ENCODE assay signal across 13 cellular contexts in genomic region chr2:113098061-113098460, GRCh38. TPM values are rescaled to one million over a fixed set of nuclear protein-coding genes. Genes with fewer than 3 reads are reported as not detected.
DNase-seq lines count a peak whose midpoint lies in the region; ATAC-seq and TF ChIP-seq lines count a peak whose summit lies in the region.
"Had no signal": no experiment of that assay in that cellular context is flagged by ENCODE, and none has a peak within 500 bp of the region (broad histone marks: within the 10 kb centered on the region; RNA-seq: fewer than 3 reads in every experiment).

No MANE protein-coding gene starts in this region.

- no peaks in the 10 kb centered on the region for H3K27me3 ChIP-seq in upper lobe of left lung
- H3K27me3 ChIP-seq: SJCRH30 had no signal

- no peaks in the 10 kb centered on the region for H3K36me3 ChIP-seq in upper lobe of left lung
- H3K36me3 ChIP-seq: SJCRH30 had no signal

- intact Hi-C loops in activated T-helper 2 cell treated with anti-CD3 and anti-CD28 coated beads, Interferon-gamma antibody, Interleukin-2, Interleukin-4, amounts not matched to agents 10 μg/mL and 5 μg/mL and 100 μg/mL, durations not matched to agents 14 hours and 24 hours and 36 hours (cut with micrococcal nuclease) = loop anchor here (2.0 kb wide), 1 partner anchor 19 kb away; no protein-coding TSS in a partner anchor

- TF ChIP-seq POLR2A in upper lobe of left lung (IDR thresholded peaks at IDR 0.05) = no peak

- H3K27ac ChIP-seq in upper lobe of left lung = no peak overlapping the region
- H3K27ac ChIP-seq: SJCRH30 had no signal

- peak overlapping the region; percentile 67 to 96 for H3K4me3 Mint-ChIP-seq in activated T-cell treated with anti-CD3 and anti-CD28 coated beads, Interleukin-2, amount 50 U/mL, for 72 hours
- peak overlapping the region; percentile 67 for H3K4me3 Mint-ChIP-seq in activated T-helper 2 cell treated with anti-CD3 and anti-CD28 coated beads, Interferon-gamma antibody, Interleukin-2, Interleukin-4, amounts not matched to agents 10 μg/mL and 5 μg/mL and 100 μg/mL, durations not matched to agents 14 hours and 24 hours and 36 hours (ENCODE audit: low read depth)

- DNase-seq in activated T-cell treated with anti-CD3 and anti-CD28 coated beads, Interleukin-2, amount 50 U/mL, for 72 hours = peak in 1 of 2 donors; percentile 6
- no peak for DNase-seq in activated T-cell treated with anti-CD3 and anti-CD28 coated beads, Interleukin-2, amount 50 U/mL, for 1 hour
- peak; percentile 19 for DNase-seq in activated T-helper 2 cell treated with anti-CD3 and anti-CD28 coated beads, Interferon-gamma antibody, Interleukin-2, Interleukin-4, amounts not matched to agents 10 μg/mL and 5 μg/mL and 100 μg/mL, durations not matched to agents 14 hours and 24 hours and 36 hours (ENCODE audit: low spot score)
- peak; percentile 38 for DNase-seq in stimulated activated CD8-positive, alpha-beta memory T cell treated with anti-CD3 and anti-CD28 coated beads, Interleukin-4, amount 100 ng/mL, for 48 hours
- DNase-seq in upper lobe of left lung (no peak), HPDE6-E6E7 (ENCODE audit: extremely low spot score) (no peak), D341Med (ENCODE audit: low spot score) (no peak)
- DNase-seq: activated gamma-delta T cell, DMS79 treated with DMSO at 0.1 percent for 48 hours, Kasumi-1, NCI-H1930, SJCRH30 had no signal

- 82 to 89% methylated on average over 5 of the region's 5 CpGs for WGBS in upper lobe of left lung, 2 donors

- H3K4me3 ChIP-seq in upper lobe of left lung = no peak overlapping the region
- H3K4me3 ChIP-seq: SJCRH30 had no signal

- peak; percentile 85 to 91 for ATAC-seq in activated T-cell treated with anti-CD3 and anti-CD28 coated beads, Interleukin-2, amount 50 U/mL, for 72 hours (replicated peaks in 1 of 2)
- ATAC-seq in HG02610 (IDR thresholded peaks at IDR 0.05; ENCODE audit: unreplicated experiment) = peak; percentile 57
- ATAC-seq in upper lobe of left lung (ENCODE audit: low FRiP score in 2 of 2) = no peak

- no peaks in the 10 kb centered on the region for H3K4me1 ChIP-seq in upper lobe of left lung
- H3K4me1 ChIP-seq: SJCRH30 had no signal

- H3K4me1 Mint-ChIP-seq in activated T-cell treated with anti-CD3 and anti-CD28 coated beads, Interleukin-2, amount 50 U/mL, for 72 hours (ENCODE audit: low read depth) = peaks cover 37% of the 10 kb centered on the region
- peaks cover 42% of the 10 kb centered on the region for H3K4me1 Mint-ChIP-seq in activated T-helper 2 cell treated with anti-CD3 and anti-CD28 coated beads, Interferon-gamma antibody, Interleukin-2, Interleukin-4, amounts not matched to agents 10 μg/mL and 5 μg/mL and 100 μg/mL, durations not matched to agents 14 hours and 24 hours and 36 hours (ENCODE audit: low read depth)

- no peak for TF ChIP-seq CTCF in upper lobe of left lung (IDR thresholded peaks at IDR 0.05)

- H3K9me3 Mint-ChIP-seq in activated T-cell treated with anti-CD3 and anti-CD28 coated beads, Interleukin-2, amount 50 U/mL, for 72 hours = peaks cover 14 to 22% of the 10 kb centered on the region in 2 donors
- H3K9me3 Mint-ChIP-seq in activated T-helper 2 cell treated with anti-CD3 and anti-CD28 coated beads, Interferon-gamma antibody, Interleukin-2, Interleukin-4, amounts not matched to agents 10 μg/mL and 5 μg/mL and 100 μg/mL, durations not matched to agents 14 hours and 24 hours and 36 hours = peaks cover 52% of the 10 kb centered on the region

- peaks cover 27% of the 10 kb centered on the region in 2 donors for H3K36me3 Mint-ChIP-seq in activated T-cell treated with anti-CD3 and anti-CD28 coated beads, Interleukin-2, amount 50 U/mL, for 72 hours (ENCODE audit: insufficient read depth in 2 of 2)
- H3K36me3 Mint-ChIP-seq in activated T-helper 2 cell treated with anti-CD3 and anti-CD28 coated beads, Interferon-gamma antibody, Interleukin-2, Interleukin-4, amounts not matched to agents 10 μg/mL and 5 μg/mL and 100 μg/mL, durations not matched to agents 14 hours and 24 hours and 36 hours (ENCODE audit: low read depth) = peaks cover 41% of the 10 kb centered on the region

- H3K27me3 Mint-ChIP-seq in activated T-cell treated with anti-CD3 and anti-CD28 coated beads, Interleukin-2, amount 50 U/mL, for 72 hours (ENCODE audit: low read depth) = no peaks in the 10 kb centered on the region
- no peaks in the 10 kb centered on the region for H3K27me3 Mint-ChIP-seq in activated T-helper 2 cell treated with anti-CD3 and anti-CD28 coated beads, Interferon-gamma antibody, Interleukin-2, Interleukin-4, amounts not matched to agents 10 μg/mL and 5 μg/mL and 100 μg/mL, durations not matched to agents 14 hours and 24 hours and 36 hours (ENCODE audit: low read depth)

- H3K9me3 ChIP-seq in upper lobe of left lung = peaks cover 0 to 3% (median 0%) of the 10 kb centered on the region in 4 donors
- H3K9me3 ChIP-seq: SJCRH30 had no signal

- peak overlapping the region; percentile 99 for H3K27ac Mint-ChIP-seq in activated T-cell treated with anti-CD3 and anti-CD28 coated beads, Interleukin-2, amount 50 U/mL, for 72 hours
- peak overlapping the region; percentile 74 for H3K27ac Mint-ChIP-seq in activated T-helper 2 cell treated with anti-CD3 and anti-CD28 coated beads, Interferon-gamma antibody, Interleukin-2, Interleukin-4, amounts not matched to agents 10 μg/mL and 5 μg/mL and 100 μg/mL, durations not matched to agents 14 hours and 24 hours and 36 hours

- TF ChIP-seq EP300 in upper lobe of left lung (IDR thresholded peaks at IDR 0.05) = no peak

RNA-seq across cellular contexts. Expression of gene IL1RN, which starts 29.3 kb away (rescaled TPM):
- 10 to 100 TPM; 18.5 to 44.3 TPM for total RNA-seq in activated T-cell treated with anti-CD3 and anti-CD28 coated beads, Interleukin-2, amount 50 U/mL, for 72 hours
- 13.2 and 15.9 TPM in 2 replicates for total RNA-seq in activated T-helper 2 cell treated with anti-CD3 and anti-CD28 coated beads, Interferon-gamma antibody, Interleukin-2, Interleukin-4, amounts not matched to agents 10 μg/mL and 5 μg/mL and 100 μg/mL, durations not matched to agents 14 hours and 24 hours and 36 hours
- total RNA-seq in upper lobe of left lung = 10 to 100 TPM in 3 of 6 donors, 1 to 10 TPM in 3; 2.0 to 40.6 (median 7.9) TPM
- total RNA-seq: SJCRH30 had no signal

RNA-seq across cellular contexts. Expression of gene IL1F10, which starts 30.3 kb away (rescaled TPM):
- not detected for total RNA-seq in activated T-cell treated with anti-CD3 and anti-CD28 coated beads, Interleukin-2, amount 50 U/mL, for 72 hours
- not detected in 2 replicates for total RNA-seq in activated T-helper 2 cell treated with anti-CD3 and anti-CD28 coated beads, Interferon-gamma antibody, Interleukin-2, Interleukin-4, amounts not matched to agents 10 μg/mL and 5 μg/mL and 100 μg/mL, durations not matched to agents 14 hours and 24 hours and 36 hours
- not detected for total RNA-seq in upper lobe of left lung
- total RNA-seq: SJCRH30 had no signal

RNA-seq across cellular contexts. Expression of gene IL36RN, which starts 39.1 kb away (rescaled TPM):
- total RNA-seq in activated T-cell treated with anti-CD3 and anti-CD28 coated beads, Interleukin-2, amount 50 U/mL, for 72 hours = not detected
- not detected in 2 replicates for total RNA-seq in activated T-helper 2 cell treated with anti-CD3 and anti-CD28 coated beads, Interferon-gamma antibody, Interleukin-2, Interleukin-4, amounts not matched to agents 10 μg/mL and 5 μg/mL and 100 μg/mL, durations not matched to agents 14 hours and 24 hours and 36 hours
- not detected for total RNA-seq in upper lobe of left lung
- total RNA-seq: SJCRH30 had no signal

RNA-seq across cellular contexts. Expression of gene IL36B, which starts 45.4 kb away (rescaled TPM):
- total RNA-seq in activated T-cell treated with anti-CD3 and anti-CD28 coated beads, Interleukin-2, amount 50 U/mL, for 72 hours = not detected
- total RNA-seq in activated T-helper 2 cell treated with anti-CD3 and anti-CD28 coated beads, Interferon-gamma antibody, Interleukin-2, Interleukin-4, amounts not matched to agents 10 μg/mL and 5 μg/mL and 100 μg/mL, durations not matched to agents 14 hours and 24 hours and 36 hours = not detected in 2 replicates
- not detected for total RNA-seq in upper lobe of left lung
- total RNA-seq: SJCRH30 had no signal

Comparison
In these comparisons a context has a peak if more than half of its experiments do, and no peak if none do; other contexts are left out.
1. ATAC-seq: peak in activated T-cell treated with anti-CD3 and anti-CD28 coated beads, Interleukin-2, amount 50 U/mL, for 72 hours (2 of 2) and HG02610 (single experiment); none in upper lobe of left lung (0 of 2).
2. DNase-seq: peak in activated T-helper 2 cell treated with anti-CD3 and anti-CD28 coated beads, Interferon-gamma antibody, Interleukin-2, Interleukin-4, amounts not matched to agents 10 μg/mL and 5 μg/mL and 100 μg/mL, durations not matched to agents 14 hours and 24 hours and 36 hours (single experiment) and stimulated activated CD8-positive, alpha-beta memory T cell treated with anti-CD3 and anti-CD28 coated beads, Interleukin-4, amount 100 ng/mL, for 48 hours (single experiment); none in activated T-cell treated with anti-CD3 and anti-CD28 coated beads, Interleukin-2, amount 50 U/mL, for 1 hour (single experiment), upper lobe of left lung (0 of 2), HPDE6-E6E7 (single experiment) and D341Med (single experiment).